In genomic region chr11:64859542-64860414, GRCh38 we compare ENCODE assay signal across 8 cellular contexts.
DNase-seq lines count a peak whose midpoint lies in the region; ATAC-seq and TF ChIP-seq lines count a peak whose summit lies in the region.

No MANE protein-coding gene starts in this region.

- H3K9ac ChIP-seq in OCI-LY3 (ENCODE audit: low read length) (peak overlapping the region; percentile 64), subcutaneous abdominal adipose tissue (ENCODE audit: low read length in 5 of 5) (no peak overlapping the region)

- peak overlapping the region; percentile 76 for H3K4me2 ChIP-seq in OCI-LY3 (ENCODE audit: low read length)

- in situ Hi-C loops in GM18951 (cut with MboI; ENCODE audit: low sequenced_read_pairs, unreplicated experiment), result no loop called here

- H2AFZ ChIP-seq in OCI-LY3 (ENCODE audit: low read depth, low read length), result no peak overlapping the region

- H3K27me3 ChIP-seq in OCI-LY3 (ENCODE audit: low read depth, low read length), result no peaks in the 10 kb centered on the region
- peaks cover 0 to 2% (median 0%) of the 10 kb centered on the region in 5 donors for H3K27me3 ChIP-seq in subcutaneous abdominal adipose tissue (ENCODE audit: control insufficient read depth in 5 of 5, insufficient read depth in 4 of 5, low read length in 5 of 5)

- H3K79me2 ChIP-seq in OCI-LY3 (ENCODE audit: low read length), result peaks cover 66% of the 10 kb centered on the region

- peak overlapping the region; percentile 89 for H3K27ac ChIP-seq in OCI-LY3 (ENCODE audit: low read length)
- H3K27ac ChIP-seq in coronary artery, result peak overlapping the region; percentile 24 to 80
- peak overlapping the region; percentile 40 for H3K27ac ChIP-seq in subcutaneous abdominal adipose tissue (ENCODE audit: low read depth, low read length)

- peaks cover 20% of the 10 kb centered on the region; the same call in 1 of the 2 replicates for H4K20me1 ChIP-seq in OCI-LY3 (ENCODE audit: insufficient read depth, low read length)

- H3K36me3 ChIP-seq in OCI-LY3 (replicated peaks; ENCODE audit: low read depth, low read length), result peaks cover 32% of the 10 kb centered on the region
- peaks cover 0 to 44% (median 31%) of the 10 kb centered on the region in 5 donors for H3K36me3 ChIP-seq in subcutaneous abdominal adipose tissue (ENCODE audit: control insufficient read depth in 5 of 5, insufficient read depth in 5 of 5, low read length in 5 of 5)

- no peak for DNase-seq in coronary artery (ENCODE audit: low spot score)
- no peak for DNase-seq in inferior parietal cortex (ENCODE audit: extremely low spot score)
- DNase-seq in NCI-H1092 (lab: John Stamatoyannopoulos, UW), result no peak
- no peak for DNase-seq in HuH-7.5 (ENCODE audit: low spot score)

- peak; percentile 1 for TF ChIP-seq POLR2A in GM18951 (IDR thresholded peaks at IDR 0.05; ENCODE audit: extremely low read depth, insufficient read depth, insufficient read length)

- TF ChIP-seq CTCF in OCI-LY3 (IDR thresholded peaks at IDR 0.05; ENCODE audit: low read depth, low read length) (no peak), coronary artery (IDR thresholded peaks at IDR 0.05) (no peak)

- H3K4me1 ChIP-seq in OCI-LY3 (ENCODE audit: low read length) (peaks cover 85% of the 10 kb centered on the region), subcutaneous abdominal adipose tissue (ENCODE audit: control insufficient read depth in 5 of 5, insufficient read depth in 5 of 5, low read length in 5 of 5) (peaks cover 29 to 87% (median 73%) of the 10 kb centered on the region in 5 donors)

- H3K9me3 ChIP-seq in OCI-LY3 (ENCODE audit: insufficient read depth, low read length) (no peaks in the 10 kb centered on the region), subcutaneous abdominal adipose tissue (ENCODE audit: control insufficient read depth in 5 of 5, low read length in 5 of 5) (no peaks in the 10 kb centered on the region)

- ATAC-seq in HG02840 (IDR thresholded peaks at IDR 0.05; ENCODE audit: low FRiP score, unreplicated experiment), result peak; percentile 70

- H3K4me3 ChIP-seq in OCI-LY3 (ENCODE audit: low read length) (peak overlapping the region; percentile 42), coronary artery (no peak overlapping the region), subcutaneous abdominal adipose tissue (ENCODE audit: low read depth in 1 of 5, low read length in 5 of 5) (no peak overlapping the region)
